Comparison of ENCODE assay signal across 1 cellular context in genomic region chr14:93206793-93207467, GRCh38.
A peak's percentile ranks its signal among the peaks of the same experiment; 100 is the strongest.
TF ChIP-seq lines count a peak whose summit lies in the region.

TSS of gene GON7 (minus strand) at chr14:93207065. CDS start at chr14:93207037, 28 bp downstream.
TSS of gene UBR7 (plus strand) at chr14:93207256. CDS start at chr14:93207292, 36 bp downstream.

TF ChIP-seq in HEK293, 187 proteins besides CTCF, POLR2A, EP300 and RAD21 (continued from another document and continues in another):
- TF ChIP-seq, protein P1, sequence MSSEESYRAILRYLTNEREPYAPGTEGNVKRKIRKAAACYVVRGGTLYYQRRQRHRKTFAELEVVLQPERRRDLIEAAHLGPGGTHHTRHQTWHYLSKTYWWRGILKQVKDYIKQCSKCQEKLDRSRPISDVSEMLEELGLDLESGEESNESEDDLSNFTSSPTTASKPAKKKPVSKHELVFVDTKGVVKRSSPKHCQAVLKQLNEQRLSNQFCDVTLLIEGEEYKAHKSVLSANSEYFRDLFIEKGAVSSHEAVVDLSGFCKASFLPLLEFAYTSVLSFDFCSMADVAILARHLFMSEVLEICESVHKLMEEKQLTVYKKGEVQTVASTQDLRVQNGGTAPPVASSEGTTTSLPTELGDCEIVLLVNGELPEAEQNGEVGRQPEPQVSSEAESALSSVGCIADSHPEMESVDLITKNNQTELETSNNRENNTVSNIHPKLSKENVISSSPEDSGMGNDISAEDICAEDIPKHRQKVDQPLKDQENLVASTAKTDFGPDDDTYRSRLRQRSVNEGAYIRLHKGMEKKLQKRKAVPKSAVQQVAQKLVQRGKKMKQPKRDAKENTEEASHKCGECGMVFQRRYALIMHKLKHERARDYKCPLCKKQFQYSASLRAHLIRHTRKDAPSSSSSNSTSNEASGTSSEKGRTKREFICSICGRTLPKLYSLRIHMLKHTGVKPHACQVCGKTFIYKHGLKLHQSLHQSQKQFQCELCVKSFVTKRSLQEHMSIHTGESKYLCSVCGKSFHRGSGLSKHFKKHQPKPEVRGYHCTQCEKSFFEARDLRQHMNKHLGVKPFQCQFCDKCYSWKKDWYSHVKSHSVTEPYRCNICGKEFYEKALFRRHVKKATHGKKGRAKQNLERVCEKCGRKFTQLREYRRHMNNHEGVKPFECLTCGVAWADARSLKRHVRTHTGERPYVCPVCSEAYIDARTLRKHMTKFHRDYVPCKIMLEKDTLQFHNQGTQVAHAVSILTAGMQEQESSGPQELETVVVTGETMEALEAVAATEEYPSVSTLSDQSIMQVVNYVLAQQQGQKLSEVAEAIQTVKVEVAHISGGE (tag by site-specific recombination; conservative IDR thresholded peaks at IDR 0.05; ENCODE audit: low read depth): peak; percentile 95
- TF ChIP-seq GFI1B (tag by site-specific recombination; IDR thresholded peaks at IDR 0.05) (no peak), PRDM1 (tag by site-specific recombination; IDR thresholded peaks at IDR 0.05) (no peak), ZSCAN4 (tag by site-specific recombination; IDR thresholded peaks at IDR 0.05) (no peak), ZNF341 (tag by site-specific recombination; IDR thresholded peaks at IDR 0.05; ENCODE audit: low read depth) (peak; percentile 92), MYNN (tag by site-specific recombination; IDR thresholded peaks at IDR 0.05; ENCODE audit: borderline replicate concordance) (0 out of 2 replicates have a peak, but pooled peaks have one; percentile 24), REPIN1 (tag by site-specific recombination; IDR thresholded peaks at IDR 0.05; ENCODE audit: low read depth) (no peak), ZNF16 (tag by site-specific recombination; IDR thresholded peaks at IDR 0.05; ENCODE audit: low read depth) (no peak), GLIS2 (tag by site-specific recombination; IDR thresholded peaks at IDR 0.05) (no peak), ZNF266 (tag by site-specific recombination; IDR thresholded peaks at IDR 0.05; ENCODE audit: low read depth) (no peak), ZNF112 (tag by site-specific recombination; IDR thresholded peaks at IDR 0.05) (no peak), ZNF585B (tag by site-specific recombination; IDR thresholded peaks at IDR 0.05) (no peak), ZNF426 (tag by site-specific recombination; IDR thresholded peaks at IDR 0.05) (no peak), EGR2 (tag by site-specific recombination; IDR thresholded peaks at IDR 0.05; ENCODE audit: low read depth) (peak; percentile 70), ZNF398 (tag by site-specific recombination; IDR thresholded peaks at IDR 0.05) (no peak), ZNF146 (tag by site-specific recombination; IDR thresholded peaks at IDR 0.05) (no peak), ZNF239 (tag by site-specific recombination; IDR thresholded peaks at IDR 0.05) (no peak), ZSCAN5A (tag by site-specific recombination; IDR thresholded peaks at IDR 0.05) (peak; percentile 84; the same call in 1 of the 2 replicates), ZNF155 (tag by site-specific recombination; IDR thresholded peaks at IDR 0.05) (no peak), ZNF202 (tag by site-specific recombination; IDR thresholded peaks at IDR 0.05; ENCODE audit: borderline replicate concordance) (no peak), ZNF423 (tag by site-specific recombination; IDR thresholded peaks at IDR 0.05) (no peak), KLF1 (tag by site-specific recombination; IDR thresholded peaks at IDR 0.05) (peak; percentile 59), TRIM28 (IDR thresholded peaks at IDR 0.05; ENCODE audit: borderline replicate concordance, low read length) (no peak; the same call in 1 of the 2 replicates), ZNF701 (tag by site-specific recombination; IDR thresholded peaks at IDR 0.05) (no peak), ZNF404 (tag by site-specific recombination; IDR thresholded peaks at IDR 0.05) (no peak), SP2 (tag by site-specific recombination; IDR thresholded peaks at IDR 0.05) (peak; percentile 99), ZNF548 (tag by site-specific recombination; IDR thresholded peaks at IDR 0.05) (no peak), ZNF133 (tag by site-specific recombination; IDR thresholded peaks at IDR 0.05) (0 out of 2 replicates have a peak, but pooled peaks have one; percentile 11), ZEB2 (tag by site-specific recombination; IDR thresholded peaks at IDR 0.05) (peak; percentile 93), ZNF626 (tag by site-specific recombination; IDR thresholded peaks at IDR 0.05) (no peak), ZNF23 (tag by site-specific recombination; IDR thresholded peaks at IDR 0.05; ENCODE audit: borderline replicate concordance) (no peak), ZNF223 (tag by site-specific recombination; IDR thresholded peaks at IDR 0.05) (no peak), ZNF48 (tag by site-specific recombination; IDR thresholded peaks at IDR 0.05) (no peak), ZNF140 (tag by site-specific recombination; IDR thresholded peaks at IDR 0.05) (no peak)
- TF ChIP-seq, protein P2, sequence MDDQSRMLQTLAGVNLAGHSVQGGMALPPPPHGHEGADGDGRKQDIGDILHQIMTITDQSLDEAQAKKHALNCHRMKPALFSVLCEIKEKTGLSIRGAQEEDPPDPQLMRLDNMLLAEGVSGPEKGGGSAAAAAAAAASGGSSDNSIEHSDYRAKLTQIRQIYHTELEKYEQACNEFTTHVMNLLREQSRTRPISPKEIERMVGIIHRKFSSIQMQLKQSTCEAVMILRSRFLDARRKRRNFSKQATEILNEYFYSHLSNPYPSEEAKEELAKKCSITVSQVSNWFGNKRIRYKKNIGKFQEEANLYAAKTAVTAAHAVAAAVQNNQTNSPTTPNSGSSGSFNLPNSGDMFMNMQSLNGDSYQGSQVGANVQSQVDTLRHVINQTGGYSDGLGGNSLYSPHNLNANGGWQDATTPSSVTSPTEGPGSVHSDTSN (CRISPR knock-in tag; IDR thresholded peaks at IDR 0.05): 0 out of 2 replicates have a peak, but pooled peaks have one; percentile 48
- TF ChIP-seq, protein P3, sequence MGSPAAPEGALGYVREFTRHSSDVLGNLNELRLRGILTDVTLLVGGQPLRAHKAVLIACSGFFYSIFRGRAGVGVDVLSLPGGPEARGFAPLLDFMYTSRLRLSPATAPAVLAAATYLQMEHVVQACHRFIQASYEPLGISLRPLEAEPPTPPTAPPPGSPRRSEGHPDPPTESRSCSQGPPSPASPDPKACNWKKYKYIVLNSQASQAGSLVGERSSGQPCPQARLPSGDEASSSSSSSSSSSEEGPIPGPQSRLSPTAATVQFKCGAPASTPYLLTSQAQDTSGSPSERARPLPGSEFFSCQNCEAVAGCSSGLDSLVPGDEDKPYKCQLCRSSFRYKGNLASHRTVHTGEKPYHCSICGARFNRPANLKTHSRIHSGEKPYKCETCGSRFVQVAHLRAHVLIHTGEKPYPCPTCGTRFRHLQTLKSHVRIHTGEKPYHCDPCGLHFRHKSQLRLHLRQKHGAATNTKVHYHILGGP (tag by site-specific recombination; IDR thresholded peaks at IDR 0.05): no peak
- TF ChIP-seq, protein P4, sequence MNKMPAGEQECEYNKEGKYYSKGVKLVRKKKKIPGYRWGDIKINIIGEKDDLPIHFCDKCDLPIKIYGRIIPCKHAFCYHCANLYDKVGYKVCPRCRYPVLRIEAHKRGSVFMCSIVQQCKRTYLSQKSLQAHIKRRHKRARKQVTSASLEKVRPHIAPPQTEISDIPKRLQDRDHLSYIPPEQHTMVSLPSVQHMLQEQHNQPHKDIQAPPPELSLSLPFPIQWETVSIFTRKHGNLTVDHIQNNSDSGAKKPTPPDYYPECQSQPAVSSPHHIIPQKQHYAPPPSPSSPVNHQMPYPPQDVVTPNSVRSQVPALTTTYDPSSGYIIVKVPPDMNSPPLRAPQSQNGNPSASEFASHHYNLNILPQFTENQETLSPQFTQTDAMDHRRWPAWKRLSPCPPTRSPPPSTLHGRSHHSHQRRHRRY (tag by site-specific recombination; IDR thresholded peaks at IDR 0.05): no peak
- TF ChIP-seq, protein P5, sequence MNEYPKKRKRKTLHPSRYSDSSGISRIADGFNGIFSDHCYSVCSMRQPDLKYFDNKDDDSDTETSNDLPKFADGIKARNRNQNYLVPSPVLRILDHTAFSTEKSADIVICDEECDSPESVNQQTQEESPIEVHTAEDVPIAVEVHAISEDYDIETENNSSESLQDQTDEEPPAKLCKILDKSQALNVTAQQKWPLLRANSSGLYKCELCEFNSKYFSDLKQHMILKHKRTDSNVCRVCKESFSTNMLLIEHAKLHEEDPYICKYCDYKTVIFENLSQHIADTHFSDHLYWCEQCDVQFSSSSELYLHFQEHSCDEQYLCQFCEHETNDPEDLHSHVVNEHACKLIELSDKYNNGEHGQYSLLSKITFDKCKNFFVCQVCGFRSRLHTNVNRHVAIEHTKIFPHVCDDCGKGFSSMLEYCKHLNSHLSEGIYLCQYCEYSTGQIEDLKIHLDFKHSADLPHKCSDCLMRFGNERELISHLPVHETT (tag by site-specific recombination; IDR thresholded peaks at IDR 0.05): peak; percentile 20; the same call in 1 of the 2 replicates
- TF ChIP-seq, protein P6, sequence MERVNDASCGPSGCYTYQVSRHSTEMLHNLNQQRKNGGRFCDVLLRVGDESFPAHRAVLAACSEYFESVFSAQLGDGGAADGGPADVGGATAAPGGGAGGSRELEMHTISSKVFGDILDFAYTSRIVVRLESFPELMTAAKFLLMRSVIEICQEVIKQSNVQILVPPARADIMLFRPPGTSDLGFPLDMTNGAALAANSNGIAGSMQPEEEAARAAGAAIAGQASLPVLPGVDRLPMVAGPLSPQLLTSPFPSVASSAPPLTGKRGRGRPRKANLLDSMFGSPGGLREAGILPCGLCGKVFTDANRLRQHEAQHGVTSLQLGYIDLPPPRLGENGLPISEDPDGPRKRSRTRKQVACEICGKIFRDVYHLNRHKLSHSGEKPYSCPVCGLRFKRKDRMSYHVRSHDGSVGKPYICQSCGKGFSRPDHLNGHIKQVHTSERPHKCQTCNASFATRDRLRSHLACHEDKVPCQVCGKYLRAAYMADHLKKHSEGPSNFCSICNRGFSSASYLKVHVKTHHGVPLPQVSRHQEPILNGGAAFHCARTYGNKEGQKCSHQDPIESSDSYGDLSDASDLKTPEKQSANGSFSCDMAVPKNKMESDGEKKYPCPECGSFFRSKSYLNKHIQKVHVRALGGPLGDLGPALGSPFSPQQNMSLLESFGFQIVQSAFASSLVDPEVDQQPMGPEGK (tag by site-specific recombination; IDR thresholded peaks at IDR 0.05): no peak
- TF ChIP-seq, protein P7, sequence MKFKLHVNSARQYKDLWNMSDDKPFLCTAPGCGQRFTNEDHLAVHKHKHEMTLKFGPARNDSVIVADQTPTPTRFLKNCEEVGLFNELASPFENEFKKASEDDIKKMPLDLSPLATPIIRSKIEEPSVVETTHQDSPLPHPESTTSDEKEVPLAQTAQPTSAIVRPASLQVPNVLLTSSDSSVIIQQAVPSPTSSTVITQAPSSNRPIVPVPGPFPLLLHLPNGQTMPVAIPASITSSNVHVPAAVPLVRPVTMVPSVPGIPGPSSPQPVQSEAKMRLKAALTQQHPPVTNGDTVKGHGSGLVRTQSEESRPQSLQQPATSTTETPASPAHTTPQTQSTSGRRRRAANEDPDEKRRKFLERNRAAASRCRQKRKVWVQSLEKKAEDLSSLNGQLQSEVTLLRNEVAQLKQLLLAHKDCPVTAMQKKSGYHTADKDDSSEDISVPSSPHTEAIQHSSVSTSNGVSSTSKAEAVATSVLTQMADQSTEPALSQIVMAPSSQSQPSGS (tag by site-specific recombination; IDR thresholded peaks at IDR 0.05; ENCODE audit: low read depth): 0 out of 2 replicates have a peak, but pooled peaks have one; percentile 3
- TF ChIP-seq, protein P8, sequence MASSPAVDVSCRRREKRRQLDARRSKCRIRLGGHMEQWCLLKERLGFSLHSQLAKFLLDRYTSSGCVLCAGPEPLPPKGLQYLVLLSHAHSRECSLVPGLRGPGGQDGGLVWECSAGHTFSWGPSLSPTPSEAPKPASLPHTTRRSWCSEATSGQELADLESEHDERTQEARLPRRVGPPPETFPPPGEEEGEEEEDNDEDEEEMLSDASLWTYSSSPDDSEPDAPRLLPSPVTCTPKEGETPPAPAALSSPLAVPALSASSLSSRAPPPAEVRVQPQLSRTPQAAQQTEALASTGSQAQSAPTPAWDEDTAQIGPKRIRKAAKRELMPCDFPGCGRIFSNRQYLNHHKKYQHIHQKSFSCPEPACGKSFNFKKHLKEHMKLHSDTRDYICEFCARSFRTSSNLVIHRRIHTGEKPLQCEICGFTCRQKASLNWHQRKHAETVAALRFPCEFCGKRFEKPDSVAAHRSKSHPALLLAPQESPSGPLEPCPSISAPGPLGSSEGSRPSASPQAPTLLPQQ (tag by site-specific recombination; IDR thresholded peaks at IDR 0.05): peak; percentile 87
